Comparison of ENCODE assay signal across 30 cellular contexts in the genomic region with DNA sequence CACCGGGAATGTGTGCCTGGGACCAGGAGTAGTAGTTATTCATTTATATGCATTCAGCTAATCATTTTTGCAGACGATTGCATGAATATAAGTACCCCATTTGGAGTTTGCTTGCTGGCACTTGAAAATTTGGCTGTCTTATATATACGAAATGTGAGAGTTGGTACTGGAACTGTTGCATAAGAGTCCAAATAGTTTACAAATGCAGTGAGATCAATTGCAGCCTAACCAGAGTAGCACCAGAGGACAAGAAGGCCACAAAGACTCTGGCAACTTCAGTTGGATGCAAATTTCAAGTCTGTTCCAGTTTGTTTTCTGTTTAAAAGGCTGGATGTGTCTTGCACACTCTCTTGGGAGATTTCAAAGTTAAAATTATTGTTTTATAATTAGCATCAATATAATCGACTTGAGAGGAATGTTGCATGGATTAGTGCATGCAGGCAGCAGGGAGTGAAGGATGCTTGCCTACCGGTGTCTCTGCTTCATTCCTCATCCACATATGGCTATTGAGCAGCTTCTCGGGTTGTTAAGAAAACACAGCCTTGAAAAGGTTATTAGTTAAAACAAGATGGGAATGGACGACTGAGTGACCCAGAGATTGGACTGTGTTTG.
"Had no signal": no experiment of that assay in that cellular context is flagged by ENCODE, and none has a peak within 500 bp of the region (broad histone marks: within the 10 kb centered on the region; RNA-seq: fewer than 3 reads in every experiment).

No MANE protein-coding gene starts in this region.

- H3K4me1 Mint-ChIP-seq: activated CD4-positive, alpha-beta memory T cell treated with anti-CD3 and anti-CD28 coated beads, Interleukin-2, amount 10 ng/mL, durations not matched to agents 7 days and 5 days; activated CD4-positive, alpha-beta T cell treated with anti-CD3 and anti-CD28 coated beads, Interleukin-2, amount 10 ng/mL, durations not matched to agents 7 days and 5 days; activated naive CD4-positive, alpha-beta T cell treated with anti-CD3 and anti-CD28 coated beads, Interleukin-2, amount 10 ng/mL, durations not matched to agents 7 days and 5 days; activated naive CD8-positive, alpha-beta T cell treated with anti-CD3 and anti-CD28 coated beads, Interleukin-2, amount 10 ng/mL, durations not matched to agents 7 days and 5 days; naive thymus-derived CD8-positive, alpha-beta T cell; stimulated activated naive B cell treated with anti-CD40 and anti-IgM and Interleukin-4, amounts not matched to agents 10 μg/mL and 1 μg/mL and 100 μg/mL, for 72 hours had no signal

- H3K4me3 ChIP-seq: lower lobe of right lung, psoas muscle, stomach, transverse colon had no signal

- H3K9me3 ChIP-seq: lower lobe of right lung, psoas muscle, stomach, transverse colon had no signal

- H3K36me3 ChIP-seq: lower lobe of right lung, stomach, transverse colon had no signal

- H3K9me3 Mint-ChIP-seq: activated CD4-positive, alpha-beta T cell treated with anti-CD3 and anti-CD28 coated beads, Interleukin-2, amount 10 ng/mL, durations not matched to agents 7 days and 5 days; activated naive CD4-positive, alpha-beta T cell treated with anti-CD3 and anti-CD28 coated beads, Interleukin-2, amount 10 ng/mL, durations not matched to agents 7 days and 5 days; activated naive CD8-positive, alpha-beta T cell treated with anti-CD3 and anti-CD28 coated beads, Interleukin-2, amount 10 ng/mL, durations not matched to agents 7 days and 5 days; activated T-cell treated with anti-CD3 and anti-CD28 coated beads, Interleukin-2, amount 50 U/mL, for 24 hours; neural crest cell had no signal

- ATAC-seq: effector memory CD8-positive, alpha-beta T cell; left colon; lower lobe of right lung; naive thymus-derived CD8-positive, alpha-beta T cell; stimulated activated naive B cell treated with anti-CD40 and anti-IgM and Interleukin-4, amounts not matched to agents 10 μg/mL and 1 μg/mL and 100 μg/mL, for 72 hours had no signal

- H3K36me3 Mint-ChIP-seq: activated naive CD4-positive, alpha-beta T cell treated with anti-CD3 and anti-CD28 coated beads, Interleukin-2, amount 10 ng/mL, durations not matched to agents 7 days and 5 days; activated naive CD8-positive, alpha-beta T cell treated with anti-CD3 and anti-CD28 coated beads, Interleukin-2, amount 10 ng/mL, durations not matched to agents 7 days and 5 days; naive thymus-derived CD8-positive, alpha-beta T cell; stimulated activated naive B cell treated with anti-CD40 and anti-IgM and Interleukin-4, amounts not matched to agents 10 μg/mL and 1 μg/mL and 100 μg/mL, for 72 hours had no signal

- DNase-seq: activated CD4-positive, alpha-beta memory T cell treated with anti-CD3 and anti-CD28 coated beads, Interleukin-2, amount 10 ng/mL, durations not matched to agents 7 days and 5 days; activated CD4-positive, alpha-beta T cell treated with anti-CD3 and anti-CD28 coated beads, Interleukin-2, amount 10 ng/mL, durations not matched to agents 7 days and 5 days; activated CD4-positive, CD25-positive, alpha-beta regulatory T cell treated with anti-CD3 and anti-CD28 coated beads, Interleukin-2, amount 50 U/mL, for 72 hours; activated CD8-positive, alpha-beta memory T cell treated with anti-CD3 and anti-CD28 coated beads, Interleukin-2, amount 50 U/mL, for 48 hours; activated gamma-delta T cell; activated naive CD4-positive, alpha-beta T cell treated with anti-CD3 and anti-CD28 coated beads, Interleukin-2, amount 10 ng/mL, durations not matched to agents 7 days and 5 days; activated naive CD8-positive, alpha-beta T cell treated with anti-CD3 and anti-CD28 coated beads, Interleukin-2, amount 10 ng/mL, durations not matched to agents 7 days and 5 days; activated T-cell treated with anti-CD3 and anti-CD28 coated beads, Interleukin-2, amount 50 U/mL, for 24 hours; amniotic stem cell; caudate nucleus; cortex of kidney; effector memory CD8-positive, alpha-beta T cell; glutamatergic neuron; kidney; left colon; lower lobe of right lung; mesenchymal stem cell; naive thymus-derived CD8-positive, alpha-beta T cell; occipital lobe; psoas muscle; stimulated activated CD4-positive, alpha-beta T cell treated with anti-CD3 and anti-CD28 coated beads, Interleukin-15, amount 100 ng/mL, for 24 hours; stimulated activated CD4-positive, alpha-beta T cell treated with anti-CD3 and anti-CD28 coated beads, Interleukin-2, amount 100 ng/mL, for 24 hours; stimulated activated naive B cell treated with anti-CD40 and anti-IgM and Interleukin-4, amounts not matched to agents 10 μg/mL and 1 μg/mL and 100 μg/mL, for 72 hours; stomach; T-helper 2 cell; transverse colon had no signal

- H3K4me1 ChIP-seq: lower lobe of right lung had no signal

- H3K9ac ChIP-seq: parathyroid adenoma had no signal

- H3K4me3 Mint-ChIP-seq: activated CD4-positive, alpha-beta memory T cell treated with anti-CD3 and anti-CD28 coated beads, Interleukin-2, amount 10 ng/mL, durations not matched to agents 7 days and 5 days; activated CD4-positive, alpha-beta T cell treated with anti-CD3 and anti-CD28 coated beads, Interleukin-2, amount 10 ng/mL, durations not matched to agents 7 days and 5 days; activated naive CD4-positive, alpha-beta T cell treated with anti-CD3 and anti-CD28 coated beads, Interleukin-2, amount 10 ng/mL, durations not matched to agents 7 days and 5 days; activated naive CD8-positive, alpha-beta T cell treated with anti-CD3 and anti-CD28 coated beads, Interleukin-2, amount 10 ng/mL, durations not matched to agents 7 days and 5 days; activated T-cell treated with anti-CD3 and anti-CD28 coated beads, Interleukin-2, amount 50 U/mL, for 24 hours; effector memory CD8-positive, alpha-beta T cell; naive thymus-derived CD8-positive, alpha-beta T cell; neural crest cell; stimulated activated naive B cell treated with anti-CD40 and anti-IgM and Interleukin-4, amounts not matched to agents 10 μg/mL and 1 μg/mL and 100 μg/mL, for 72 hours had no signal

- H3K27me3 Mint-ChIP-seq: activated CD4-positive, alpha-beta memory T cell treated with anti-CD3 and anti-CD28 coated beads, Interleukin-2, amount 10 ng/mL, durations not matched to agents 7 days and 5 days; activated CD4-positive, alpha-beta T cell treated with anti-CD3 and anti-CD28 coated beads, Interleukin-2, amount 10 ng/mL, durations not matched to agents 7 days and 5 days; activated naive CD4-positive, alpha-beta T cell treated with anti-CD3 and anti-CD28 coated beads, Interleukin-2, amount 10 ng/mL, durations not matched to agents 7 days and 5 days; activated T-cell treated with anti-CD3 and anti-CD28 coated beads, Interleukin-2, amount 50 U/mL, for 24 hours; effector memory CD8-positive, alpha-beta T cell; stimulated activated naive B cell treated with anti-CD40 and anti-IgM and Interleukin-4, amounts not matched to agents 10 μg/mL and 1 μg/mL and 100 μg/mL, for 72 hours had no signal

- H3K27ac ChIP-seq: lower lobe of right lung, parathyroid adenoma, psoas muscle, stomach, transverse colon had no signal

- FAIRE-seq: frontal cortex, kidney, urothelium cell line had no signal

- H2AFZ ChIP-seq: parathyroid adenoma had no signal

- H3K27ac Mint-ChIP-seq: activated CD4-positive, alpha-beta memory T cell treated with anti-CD3 and anti-CD28 coated beads, Interleukin-2, amount 10 ng/mL, durations not matched to agents 7 days and 5 days; activated CD4-positive, alpha-beta T cell treated with anti-CD3 and anti-CD28 coated beads, Interleukin-2, amount 10 ng/mL, durations not matched to agents 7 days and 5 days; activated naive CD4-positive, alpha-beta T cell treated with anti-CD3 and anti-CD28 coated beads, Interleukin-2, amount 10 ng/mL, durations not matched to agents 7 days and 5 days; activated naive CD8-positive, alpha-beta T cell treated with anti-CD3 and anti-CD28 coated beads, Interleukin-2, amount 10 ng/mL, durations not matched to agents 7 days and 5 days; activated T-cell treated with anti-CD3 and anti-CD28 coated beads, Interleukin-2, amount 50 U/mL, for 24 hours; effector memory CD8-positive, alpha-beta T cell; naive thymus-derived CD8-positive, alpha-beta T cell; stimulated activated naive B cell treated with anti-CD40 and anti-IgM and Interleukin-4, amounts not matched to agents 10 μg/mL and 1 μg/mL and 100 μg/mL, for 72 hours had no signal

- H3K27me3 ChIP-seq: stomach, transverse colon had no signal
